ENCODE assay signal across 10 cellular contexts in genomic region chr1:178060789-178061556, GRCh38. TPM values are rescaled to one million over a fixed set of nuclear protein-coding genes. Genes with fewer than 3 reads are reported as not detected.
DNase-seq lines count a peak whose midpoint lies in the region; ATAC-seq and TF ChIP-seq lines count a peak whose summit lies in the region.
"Had no signal": no experiment of that assay in that cellular context is flagged by ENCODE, and none has a peak within 500 bp of the region (broad histone marks: within the 10 kb centered on the region; RNA-seq: fewer than 3 reads in every experiment).

No MANE protein-coding gene starts in this region.

- no peak overlapping the region for H3K27ac ChIP-seq in cardiac muscle cell
- H3K27ac ChIP-seq in lung (ENCODE audit: low read depth in 1 of 2, low read length in 1 of 2): peak overlapping the region; percentile 65 to 71
- peak overlapping the region; percentile 46 to 49 for H3K27ac ChIP-seq in uterus
- H3K27ac ChIP-seq in testis: peak overlapping the region in 1 of 2 donors; percentile 73

- H3K4me3 ChIP-seq in cardiac muscle cell (no peak overlapping the region), lung (no peak overlapping the region), uterus (no peak overlapping the region), testis (no peak overlapping the region)

- ATAC-seq in Right ventricle myocardium superior (ENCODE audit: poor library complexity) (no peak), lung (ENCODE audit: insufficient read depth, low FRiP score) (no peak), HG02610 (IDR thresholded peaks at IDR 0.05; ENCODE audit: unreplicated experiment) (no peak)

- TF ChIP-seq CTCF in cardiac muscle cell (IDR thresholded peaks at IDR 0.05; ENCODE audit: low read depth, low read length) (no peak), lung (IDR thresholded peaks at IDR 0.05; ENCODE audit: control extremely low read depth, extremely low read depth) (no peak), uterus (IDR thresholded peaks at IDR 0.05) (no peak), testis (IDR thresholded peaks at IDR 0.05) (no peak)

- H3K27ac Mint-ChIP-seq in activated CD4-positive, alpha-beta memory T cell treated with anti-CD3 and anti-CD28 coated beads for 36 hours: no peak overlapping the region
- H3K27ac Mint-ChIP-seq: CD4-positive, CD25-positive, alpha-beta regulatory T cell had no signal

- no peaks in the 10 kb centered on the region for H3K36me3 Mint-ChIP-seq in activated CD4-positive, alpha-beta memory T cell treated with anti-CD3 and anti-CD28 coated beads for 36 hours
- H3K36me3 Mint-ChIP-seq: CD4-positive, CD25-positive, alpha-beta regulatory T cell had no signal

- no peak overlapping the region for H3K4me3 Mint-ChIP-seq in activated CD4-positive, alpha-beta memory T cell treated with anti-CD3 and anti-CD28 coated beads for 36 hours
- H3K4me3 Mint-ChIP-seq: CD4-positive, CD25-positive, alpha-beta regulatory T cell had no signal

- DNase-seq in cardiac muscle cell (ENCODE audit: low read depth in 1 of 2, low spot score in 1 of 2): peak; percentile 27 to 90
- no peak for DNase-seq in Right ventricle myocardium superior
- DNase-seq in dedifferentiated amniotic fluid mesenchymal stem cell (ENCODE audit: extremely low spot score): peak; percentile 70
- DNase-seq in lung (ENCODE audit: low spot score): no peak
- peak in 1 of 2 donors; percentile 36 for DNase-seq in uterus
- DNase-seq in testis: no peak
- no peak for DNase-seq in activated CD4-positive, alpha-beta memory T cell treated with anti-CD3 and anti-CD28 coated beads for 36 hours
- DNase-seq: CD4-positive, CD25-positive, alpha-beta regulatory T cell; NCI-H2081 had no signal

- intact Hi-C loops in Right ventricle myocardium superior (cut with DNase I) (loop anchor here (2.0 kb wide), 1 partner anchor 32 kb away; no protein-coding TSS in a partner anchor), uterus (cut with DNase I; ENCODE audit: low total_unique reads) (no loop called here), testis (cut with DNase I; ENCODE audit: low total_unique reads) (no loop called here)
- intact Hi-C loops in activated CD4-positive, alpha-beta memory T cell treated with anti-CD3 and anti-CD28 coated beads for 36 hours (cut with micrococcal nuclease): no loop called here

- H3K36me3 ChIP-seq in cardiac muscle cell (no peaks in the 10 kb centered on the region), lung (ENCODE audit: control insufficient read depth in 2 of 2, insufficient read depth in 2 of 2, low read length in 2 of 2) (no peaks in the 10 kb centered on the region), uterus (no peaks in the 10 kb centered on the region), testis (ENCODE audit: low read depth, missing control alignments) (no peaks in the 10 kb centered on the region)

- no peaks in the 10 kb centered on the region for H3K9me3 Mint-ChIP-seq in activated CD4-positive, alpha-beta memory T cell treated with anti-CD3 and anti-CD28 coated beads for 36 hours

- H3K27me3 Mint-ChIP-seq in activated CD4-positive, alpha-beta memory T cell treated with anti-CD3 and anti-CD28 coated beads for 36 hours: no peaks in the 10 kb centered on the region
- H3K27me3 Mint-ChIP-seq: CD4-positive, CD25-positive, alpha-beta regulatory T cell had no signal

- H3K4me1 ChIP-seq in cardiac muscle cell (ENCODE audit: low read depth): peaks cover 27% of the 10 kb centered on the region
- peaks cover 11 to 43% of the 10 kb centered on the region in 2 donors for H3K4me1 ChIP-seq in lung (ENCODE audit: control insufficient read depth in 2 of 2, insufficient read depth in 2 of 2, low read length in 2 of 2)
- peaks cover 0 to 11% of the 10 kb centered on the region in 2 donors for H3K4me1 ChIP-seq in uterus
- peaks cover 20% of the 10 kb centered on the region for H3K4me1 ChIP-seq in testis

- TF ChIP-seq POLR2A in uterus (IDR thresholded peaks at IDR 0.05) (no peak), testis (IDR thresholded peaks at IDR 0.05) (no peak)

- no peaks in the 10 kb centered on the region for H3K27me3 ChIP-seq in cardiac muscle cell
- no peaks in the 10 kb centered on the region for H3K27me3 ChIP-seq in lung (ENCODE audit: control insufficient read depth, insufficient read depth)
- H3K27me3 ChIP-seq in uterus: no peaks in the 10 kb centered on the region
- H3K27me3 ChIP-seq in testis: no peaks in the 10 kb centered on the region

- POLR2A ChIA-PET in activated CD4-positive, alpha-beta memory T cell treated with anti-CD3 and anti-CD28 coated beads for 36 hours (lab: Charles Lee): no interaction called here

- CTCF ChIA-PET in activated CD4-positive, alpha-beta memory T cell treated with anti-CD3 and anti-CD28 coated beads for 36 hours (lab: Charles Lee): no interaction called here

- H3K9me3 ChIP-seq in cardiac muscle cell (ENCODE audit: low read depth) (no peaks in the 10 kb centered on the region), lung (ENCODE audit: control insufficient read depth in 2 of 2, insufficient read depth in 1 of 2, low read length in 1 of 2) (peaks cover 0 to 2% of the 10 kb centered on the region in 2 donors), uterus (no peaks in the 10 kb centered on the region), testis (no peaks in the 10 kb centered on the region)

- WGBS in lung, 2 donors: 63 to 81% methylated on average over 9 of the region's 9 CpGs
- 66% methylated on average over 9 of the region's 9 CpGs for WGBS in testis, 2 donors

- no peaks in the 10 kb centered on the region for H3K4me1 Mint-ChIP-seq in activated CD4-positive, alpha-beta memory T cell treated with anti-CD3 and anti-CD28 coated beads for 36 hours (ENCODE audit: low read depth)
- H3K4me1 Mint-ChIP-seq: CD4-positive, CD25-positive, alpha-beta regulatory T cell had no signal

RNA-seq across cellular contexts. Expression of gene RASAL2, which starts 32.9 kb away (rescaled TPM):
- total RNA-seq in cardiac muscle cell (25.3 and 35.3 TPM in 2 replicates), Right ventricle myocardium superior (26.8 TPM), lung (10 to 100 TPM; 26.3 to 34.8 TPM), uterus (10 to 100 TPM in 3 of 4 donors, 1 to 10 TPM in 1; 10.0 to 42.5 (median 29.8) TPM), testis (10 to 100 TPM; 39.6 to 41.7 TPM)
- polyA plus RNA-seq in cardiac muscle cell (11.2 and 13.1 TPM in 2 replicates), lung (1 to 10 TPM; 4.9 to 5.2 TPM), testis (ENCODE audit: insufficient read depth, low read depth, low replicate concordance) (25.9 TPM)
- not detected for total RNA-seq in activated CD4-positive, alpha-beta memory T cell treated with anti-CD3 and anti-CD28 coated beads for 36 hours
- total RNA-seq: CD4-positive, CD25-positive, alpha-beta regulatory T cell had no signal
- polyA plus RNA-seq: CD4-positive, CD25-positive, alpha-beta regulatory T cell had no signal

Comparison
In these comparisons a context has a peak if more than half of its experiments do, and no peak if none do; other contexts are left out.
1. DNase-seq: peak in cardiac muscle cell (2 of 2) and dedifferentiated amniotic fluid mesenchymal stem cell (single experiment); none in Right ventricle myocardium superior (single experiment), lung (single experiment), testis (single experiment) and activated CD4-positive, alpha-beta memory T cell treated with anti-CD3 and anti-CD28 coated beads for 36 hours (single experiment).
2. RNA of gene RASAL2, which starts 32.9 kb away (total RNA-seq): 39.6 to 41.7 TPM in testis, 25.3 to 35.3 TPM in cardiac muscle cell, 26.3 to 34.8 TPM in lung, 10.0 to 42.5 TPM in uterus and 26.8 TPM in Right ventricle myocardium superior (single experiment); not detected in activated CD4-positive, alpha-beta memory T cell treated with anti-CD3 and anti-CD28 coated beads for 36 hours; every median in the first group is over 10 times any median in the second.